ENCODE assay signal across 18 cellular contexts in genomic region chr7:101899616-101900015, GRCh38.
DNase-seq lines count a peak whose midpoint lies in the region; ATAC-seq and TF ChIP-seq lines count a peak whose summit lies in the region.
"Had no signal": no experiment of that assay in that cellular context is flagged by ENCODE, and none has a peak within 500 bp of the region (broad histone marks: within the 10 kb centered on the region; RNA-seq: fewer than 3 reads in every experiment).

No MANE protein-coding gene starts in this region.

- peaks cover 12% of the 10 kb centered on the region for H3K79me1 ChIP-seq in neuronal stem cell (ENCODE audit: low read depth, low read length)

- H3K27ac ChIP-seq in coronary artery (peak overlapping the region; percentile 65 to 87), neuronal stem cell (replicated peaks; ENCODE audit: low read length) (no peak overlapping the region), uterus (peak overlapping the region; percentile 88 to 90)
- H3K27ac ChIP-seq: skin epidermis had no signal

- no peak overlapping the region for H2BK5ac ChIP-seq in neuronal stem cell (ENCODE audit: low read length)

- no peak for ATAC-seq in Right ventricle myocardium inferior
- no peak for ATAC-seq in activated CD8-positive, alpha-beta T cell treated with anti-CD3 and anti-CD28 coated beads for 36 hours
- no peak for ATAC-seq in HG02642 (IDR thresholded peaks at IDR 0.05; ENCODE audit: poor library complexity, unreplicated experiment)
- ATAC-seq: PC-3; stimulated activated naive CD8-positive, alpha-beta T cell treated with anti-CD3 and anti-CD28 coated beads, Interleukin-15, Interleukin-2, amounts not matched to agents 100 U/mL and 50 U/mL, for 24 hours had no signal

- H2AFZ ChIP-seq in neuronal stem cell (ENCODE audit: low read length), result no peak overlapping the region

- H3K4me3 Mint-ChIP-seq in activated CD8-positive, alpha-beta T cell treated with anti-CD3 and anti-CD28 coated beads for 36 hours, result no peak overlapping the region
- H3K4me3 Mint-ChIP-seq: activated B cell treated with CpG ODN at 0.5 μM for 24 hours; CD8-positive, alpha-beta memory T cell; dendritic cell treated with granulocyte-macrophage colony-stimulating factor and Interleukin-4, amounts not matched to agents 40 ng/mL and 50 ng/mL, for 4 days; neural crest cell had no signal

- H2BK12ac ChIP-seq in neuronal stem cell (ENCODE audit: low read length), result no peak overlapping the region

- no peak overlapping the region for H3K9ac ChIP-seq in neuronal stem cell (ENCODE audit: low read depth, low read length, poor library complexity)

- peak overlapping the region; percentile 70 for H3K4me3 ChIP-seq in coronary artery
- H3K4me3 ChIP-seq in neuronal stem cell (ENCODE audit: low read length in 2 of 2), result no peak overlapping the region
- peak overlapping the region in 1 of 2 donors; percentile 3 for H3K4me3 ChIP-seq in uterus

- no peak overlapping the region for H3K14ac ChIP-seq in neuronal stem cell (ENCODE audit: low read length)

- H3K4me2 ChIP-seq in neuronal stem cell (ENCODE audit: insufficient read depth, low read length, poor library complexity, severe bottlenecking), result no peak overlapping the region

- no peak overlapping the region for H2AK5ac ChIP-seq in neuronal stem cell (ENCODE audit: low read depth, low read length)

- H3K4ac ChIP-seq in neuronal stem cell (ENCODE audit: low read length), result no peak overlapping the region

- H3K18ac ChIP-seq in neuronal stem cell (ENCODE audit: low read length), result peak overlapping the region; percentile 33

- no peak overlapping the region for H4K91ac ChIP-seq in neuronal stem cell (ENCODE audit: low read depth, low read length, poor library complexity)

- H3K27ac Mint-ChIP-seq in activated CD8-positive, alpha-beta T cell treated with anti-CD3 and anti-CD28 coated beads for 36 hours, result no peak overlapping the region
- H3K27ac Mint-ChIP-seq: activated B cell treated with CpG ODN at 0.5 μM for 24 hours; CD8-positive, alpha-beta memory T cell; dendritic cell treated with granulocyte-macrophage colony-stimulating factor and Interleukin-4, amounts not matched to agents 40 ng/mL and 50 ng/mL, for 4 days had no signal

- no peaks in the 10 kb centered on the region for H3K9me3 ChIP-seq in neuronal stem cell (replicated peaks in 1 of 2; ENCODE audit: control insufficient read depth in 2 of 2, insufficient read depth in 1 of 2, low read depth in 1 of 2, low read length in 2 of 2)
- no peaks in the 10 kb centered on the region for H3K9me3 ChIP-seq in uterus

- no peak for TF ChIP-seq POLR2A in uterus (IDR thresholded peaks at IDR 0.05)

- TF ChIP-seq CTCF in coronary artery (IDR thresholded peaks at IDR 0.05) (no peak), uterus (IDR thresholded peaks at IDR 0.05) (no peak)
- no peak for TF ChIP-seq CTCF in activated CD8-positive, alpha-beta T cell treated with anti-CD3 and anti-CD28 coated beads for 36 hours (IDR thresholded peaks at IDR 0.05)

- no peak overlapping the region for H3K23ac ChIP-seq in neuronal stem cell (ENCODE audit: low read depth, low read length, poor library complexity)

- peaks cover 5% of the 10 kb centered on the region for H3K4me1 Mint-ChIP-seq in activated CD8-positive, alpha-beta T cell treated with anti-CD3 and anti-CD28 coated beads for 36 hours (ENCODE audit: low read depth)

- H3K9me3 Mint-ChIP-seq in activated CD8-positive, alpha-beta T cell treated with anti-CD3 and anti-CD28 coated beads for 36 hours, result no peaks in the 10 kb centered on the region
- H3K9me3 Mint-ChIP-seq: activated B cell treated with CpG ODN at 0.5 μM for 24 hours; CD8-positive, alpha-beta memory T cell; dendritic cell treated with granulocyte-macrophage colony-stimulating factor and Interleukin-4, amounts not matched to agents 40 ng/mL and 50 ng/mL, for 4 days; neural crest cell had no signal

- H3K36me3 Mint-ChIP-seq in activated CD8-positive, alpha-beta T cell treated with anti-CD3 and anti-CD28 coated beads for 36 hours (ENCODE audit: low read depth), result no peaks in the 10 kb centered on the region

- H2BK15ac ChIP-seq in neuronal stem cell (ENCODE audit: low read length), result no peak overlapping the region

- no peaks in the 10 kb centered on the region for H3K27me3 Mint-ChIP-seq in activated CD8-positive, alpha-beta T cell treated with anti-CD3 and anti-CD28 coated beads for 36 hours
- H3K27me3 Mint-ChIP-seq: activated B cell treated with CpG ODN at 0.5 μM for 24 hours; CD8-positive, alpha-beta memory T cell; dendritic cell treated with granulocyte-macrophage colony-stimulating factor and Interleukin-4, amounts not matched to agents 40 ng/mL and 50 ng/mL, for 4 days had no signal

- H3K4me1 ChIP-seq in neuronal stem cell (ENCODE audit: control insufficient read depth in 2 of 2, insufficient read depth in 1 of 2, low read depth in 1 of 2, low read length in 2 of 2) (peaks cover 2 to 5% of the 10 kb centered on the region in 2 donors), uterus (peaks cover 3 to 5% of the 10 kb centered on the region in 2 donors)

- POLR2A ChIA-PET in activated CD8-positive, alpha-beta T cell treated with anti-CD3 and anti-CD28 coated beads for 36 hours (lab: Charles Lee), result no interaction called here

- peak; percentile 15 for DNase-seq in Right ventricle myocardium inferior (ENCODE audit: missing footprints)
- DNase-seq in cardiac septum (ENCODE audit: low spot score), result no peak
- DNase-seq in coronary artery (ENCODE audit: low spot score), result no peak
- no peak for DNase-seq in neuronal stem cell (ENCODE audit: low spot score)
- DNase-seq in uterus, result no peak
- no peak for DNase-seq in SK-N-DZ (ENCODE audit: low spot score)
- DNase-seq in activated CD8-positive, alpha-beta T cell treated with anti-CD3 and anti-CD28 coated beads for 36 hours, result no peak
- DNase-seq: activated B cell treated with CpG ODN at 0.5 μM for 24 hours; CD8-positive, alpha-beta memory T cell; NCI-H187 treated with DMSO at 0.1 percent for 48 hours; NCI-H510A treated with DMSO at 0.1 percent for 48 hours; PC-3; stimulated activated naive CD8-positive, alpha-beta T cell treated with anti-CD3 and anti-CD28 coated beads, Interleukin-15, Interleukin-2, amounts not matched to agents 100 U/mL and 50 U/mL, for 24 hours; SW 1271 had no signal

- no peaks in the 10 kb centered on the region for H3K36me3 ChIP-seq in neuronal stem cell (replicated peaks in 1 of 2; ENCODE audit: control insufficient read depth in 2 of 2, insufficient read depth in 2 of 2, low read length in 2 of 2)
- no peaks in the 10 kb centered on the region for H3K36me3 ChIP-seq in uterus

- no peak overlapping the region for H4K8ac ChIP-seq in neuronal stem cell (ENCODE audit: low read depth, low read length)

- intact Hi-C loops in Right ventricle myocardium inferior (cut with DNase I) (no loop called here), cardiac septum (cut with DNase I) (no loop called here), uterus (cut with DNase I; ENCODE audit: low total_unique reads) (no loop called here)
- intact Hi-C loops in activated CD8-positive, alpha-beta T cell treated with anti-CD3 and anti-CD28 coated beads for 36 hours (cut with micrococcal nuclease), result no loop called here

- CTCF ChIA-PET in activated CD8-positive, alpha-beta T cell treated with anti-CD3 and anti-CD28 coated beads for 36 hours (lab: Charles Lee), result interaction anchor here (1.3 kb wide), 1 partner anchor 12 kb away, joined by 4 read pairs; no protein-coding TSS in a partner anchor

- H2BK120ac ChIP-seq in neuronal stem cell (ENCODE audit: low read depth, low read length), result no peak overlapping the region

- no CpG with 5 or more reads among the region's 7 CpGs for WGBS in neuronal stem cell (ENCODE audit: extremely low coverage in 2 of 2, insufficient read length in 2 of 2, insufficient replicate concordance in 1 of 2), 2 donors

- H3K27me3 ChIP-seq in neuronal stem cell (ENCODE audit: control insufficient read depth in 3 of 3, insufficient read depth in 3 of 3, low read depth in 1 of 3, low read length in 3 of 3) (no peaks in the 10 kb centered on the region), uterus (no peaks in the 10 kb centered on the region)
